In the genomic region with DNA sequence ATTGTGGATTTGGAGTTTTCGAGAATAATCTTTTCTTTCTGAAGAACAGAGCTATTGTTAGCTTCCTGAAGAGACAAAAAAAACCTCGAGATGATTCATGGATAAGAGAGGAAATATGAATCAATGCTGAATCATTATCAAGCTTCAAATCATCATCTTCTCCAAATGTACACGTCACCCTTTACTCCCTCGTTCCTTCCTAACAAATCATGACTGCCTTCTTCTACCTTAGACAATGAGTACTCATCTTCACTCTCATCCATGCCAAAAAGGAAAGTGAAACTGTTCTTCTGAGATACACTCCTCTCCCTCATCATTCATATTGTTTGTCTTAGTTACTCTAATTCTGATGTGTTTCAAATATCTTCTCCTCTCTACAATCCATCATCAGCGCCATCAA, we compare ENCODE assay signal across 13 cellular contexts.
DNase-seq lines count a peak whose midpoint lies in the region; FAIRE-seq and TF ChIP-seq lines count a peak whose summit lies in the region.
"Had no signal": no experiment of that assay in that cellular context is flagged by ENCODE, and none has a peak within 500 bp of the region (broad histone marks: within the 10 kb centered on the region; RNA-seq: fewer than 3 reads in every experiment).

No MANE protein-coding gene starts in this region.

- DNase-seq in ELR (ENCODE audit: low read depth) = peak; percentile 73
- DNase-seq in H54 (ENCODE audit: insufficient read length, low spot score) = peak; percentile 1
- DNase-seq in M059J (ENCODE audit: low read depth) = peak; percentile 16
- peak; percentile 23 for DNase-seq in inferior parietal cortex (ENCODE audit: extremely low spot score)
- DNase-seq in activated naive CD4-positive, alpha-beta T cell treated with anti-CD3 and anti-CD28 coated beads, Interleukin-2, amount 10 ng/mL, durations not matched to agents 7 days and 5 days = no peak
- no peak for DNase-seq in NCI-H524 treated with DMSO at 0.1 percent for 48 hours (lab: John Stamatoyannopoulos, UW)
- no peak for DNase-seq in germinal center (ENCODE audit: low spot score)
- DNase-seq in nephron progenitor cell = no peak
- DNase-seq: activated B cell treated with CpG ODN at 0.5 μM for 24 hours, amygdala, COR-L47, NCI-H1092 treated with DMSO at 0.1 percent for 48 hours, right cardiac atrium had no signal

- H3K9me3 Mint-ChIP-seq in activated naive CD4-positive, alpha-beta T cell treated with anti-CD3 and anti-CD28 coated beads, Interleukin-2, amount 10 ng/mL, durations not matched to agents 7 days and 5 days = peaks cover 10% of the 10 kb centered on the region
- H3K9me3 Mint-ChIP-seq in nephron progenitor cell = peaks cover 14% of the 10 kb centered on the region

- H3K36me3 Mint-ChIP-seq in activated naive CD4-positive, alpha-beta T cell treated with anti-CD3 and anti-CD28 coated beads, Interleukin-2, amount 10 ng/mL, durations not matched to agents 7 days and 5 days = no peaks in the 10 kb centered on the region
- no peaks in the 10 kb centered on the region for H3K36me3 Mint-ChIP-seq in nephron progenitor cell (ENCODE audit: low read depth)

- CTCF ChIA-PET in activated naive CD4-positive, alpha-beta T cell treated with anti-CD3 and anti-CD28 coated beads, Interleukin-2, amount 10 ng/mL, durations not matched to agents 7 days and 5 days (lab: Charles Lee) = no interaction called here

- no peak overlapping the region for H3K27ac Mint-ChIP-seq in activated naive CD4-positive, alpha-beta T cell treated with anti-CD3 and anti-CD28 coated beads, Interleukin-2, amount 10 ng/mL, durations not matched to agents 7 days and 5 days
- no peak overlapping the region for H3K27ac Mint-ChIP-seq in nephron progenitor cell
- H3K27ac Mint-ChIP-seq: activated B cell treated with CpG ODN at 0.5 μM for 24 hours had no signal

- TF ChIP-seq POLR2A in H54 (IDR thresholded peaks at IDR 0.05; ENCODE audit: low read depth, low read length) = no peak

- H3K4me3 Mint-ChIP-seq in activated naive CD4-positive, alpha-beta T cell treated with anti-CD3 and anti-CD28 coated beads, Interleukin-2, amount 10 ng/mL, durations not matched to agents 7 days and 5 days = no peak overlapping the region
- H3K4me3 Mint-ChIP-seq in nephron progenitor cell = no peak overlapping the region
- H3K4me3 Mint-ChIP-seq: activated B cell treated with CpG ODN at 0.5 μM for 24 hours had no signal

- H3K27me3 Mint-ChIP-seq in activated naive CD4-positive, alpha-beta T cell treated with anti-CD3 and anti-CD28 coated beads, Interleukin-2, amount 10 ng/mL, durations not matched to agents 7 days and 5 days = no peaks in the 10 kb centered on the region
- no peaks in the 10 kb centered on the region for H3K27me3 Mint-ChIP-seq in nephron progenitor cell (ENCODE audit: low read depth, poor library complexity)
- H3K27me3 Mint-ChIP-seq: activated B cell treated with CpG ODN at 0.5 μM for 24 hours had no signal

- no peaks in the 10 kb centered on the region for H3K4me1 Mint-ChIP-seq in activated naive CD4-positive, alpha-beta T cell treated with anti-CD3 and anti-CD28 coated beads, Interleukin-2, amount 10 ng/mL, durations not matched to agents 7 days and 5 days
- H3K4me1 Mint-ChIP-seq in nephron progenitor cell = no peaks in the 10 kb centered on the region
- H3K4me1 Mint-ChIP-seq: activated B cell treated with CpG ODN at 0.5 μM for 24 hours had no signal

- FAIRE-seq in H54 (lab: Jason Lieb, UNC) = peak; percentile 97

- TF ChIP-seq CTCF in nephron progenitor cell (IDR thresholded peaks at IDR 0.05) = no peak

Comparison
In these comparisons a context has a peak if more than half of its experiments do, and no peak if none do; other contexts are left out.
1. DNase-seq: peak in ELR (single experiment), H54 (single experiment), M059J (single experiment) and inferior parietal cortex (single experiment); none in activated naive CD4-positive, alpha-beta T cell treated with anti-CD3 and anti-CD28 coated beads, Interleukin-2, amount 10 ng/mL, durations not matched to agents 7 days and 5 days (single experiment), NCI-H524 treated with DMSO at 0.1 percent for 48 hours (single experiment), germinal center (single experiment) and nephron progenitor cell (single experiment).